In the genomic region with DNA sequence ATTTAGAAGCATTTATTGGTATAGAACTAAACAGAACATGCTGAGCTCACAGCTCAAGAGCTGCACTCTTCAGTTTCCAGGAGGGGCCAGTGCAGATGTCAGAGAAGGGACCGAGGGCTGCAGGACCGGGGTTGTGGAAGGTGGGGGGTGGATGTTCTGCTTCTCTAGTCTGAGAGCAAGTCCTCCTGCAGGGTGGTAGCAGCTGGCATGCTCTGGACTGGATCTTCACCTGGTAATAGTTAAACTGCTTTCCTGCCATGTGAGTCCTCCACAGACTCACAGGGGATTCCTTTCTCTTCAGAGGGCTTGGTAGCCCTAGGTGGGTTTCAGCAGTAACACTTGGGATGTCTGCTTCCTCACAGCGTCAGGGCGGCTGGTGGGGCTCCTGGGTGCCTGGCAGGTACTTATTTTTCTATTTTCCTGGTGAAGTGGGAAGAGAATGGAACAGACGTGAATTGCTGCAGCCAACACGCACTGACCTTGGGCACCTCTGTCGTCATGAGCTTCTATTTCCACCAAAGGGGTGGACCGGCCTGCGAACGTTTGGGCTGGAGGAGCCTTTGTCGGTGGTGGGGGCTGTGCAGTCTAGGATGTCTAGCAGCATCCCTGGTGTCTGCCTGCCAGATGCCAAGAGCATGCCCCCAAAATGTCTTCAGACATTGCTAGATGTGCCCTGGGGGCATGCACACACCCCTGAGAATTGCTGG, we compare ENCODE assay signal across 1 cellular context.
TF ChIP-seq lines count a peak whose summit lies in the region.

No MANE protein-coding gene starts in this region.

TF ChIP-seq in WTC11, 78 proteins besides CTCF, POLR2A, EP300 and RAD21 (continued from another document):
- TF ChIP-seq, protein P1, sequence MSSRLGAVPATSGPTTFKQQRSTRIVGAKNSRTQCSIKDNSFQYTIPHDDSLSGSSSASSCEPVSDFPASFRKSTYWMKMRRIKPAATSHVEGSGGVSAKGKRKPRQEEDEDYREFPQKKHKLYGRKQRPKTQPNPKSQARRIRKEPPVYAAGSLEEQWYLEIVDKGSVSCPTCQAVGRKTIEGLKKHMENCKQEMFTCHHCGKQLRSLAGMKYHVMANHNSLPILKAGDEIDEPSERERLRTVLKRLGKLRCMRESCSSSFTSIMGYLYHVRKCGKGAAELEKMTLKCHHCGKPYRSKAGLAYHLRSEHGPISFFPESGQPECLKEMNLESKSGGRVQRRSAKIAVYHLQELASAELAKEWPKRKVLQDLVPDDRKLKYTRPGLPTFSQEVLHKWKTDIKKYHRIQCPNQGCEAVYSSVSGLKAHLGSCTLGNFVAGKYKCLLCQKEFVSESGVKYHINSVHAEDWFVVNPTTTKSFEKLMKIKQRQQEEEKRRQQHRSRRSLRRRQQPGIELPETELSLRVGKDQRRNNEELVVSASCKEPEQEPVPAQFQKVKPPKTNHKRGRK (CRISPR knock-in tag; IDR thresholded peaks at IDR 0.05; ENCODE audit: borderline replicate concordance): no peak
- TF ChIP-seq GABPB1 (CRISPR knock-in tag; IDR thresholded peaks at IDR 0.05): no peak
